ENCODE assay signal across 17 cellular contexts in genomic region chr1:87169250-87169910, GRCh38.
"Had no signal": no experiment of that assay in that cellular context is flagged by ENCODE, and none has a peak within 500 bp of the region (broad histone marks: within the 10 kb centered on the region; RNA-seq: fewer than 3 reads in every experiment).

No MANE protein-coding gene starts in this region.

- H3K9me3 ChIP-seq: colonic mucosa, esophagus squamous epithelium, SJSA1, transverse colon had no signal

- H2AFZ ChIP-seq: parathyroid adenoma had no signal

- H3K27me3 ChIP-seq: cardiac muscle cell, colonic mucosa, SJSA1, transverse colon had no signal

- H3K36me3 ChIP-seq: cardiac muscle cell, colonic mucosa, esophagus squamous epithelium, SJSA1, transverse colon had no signal

- H3K9ac ChIP-seq: parathyroid adenoma had no signal

- ATAC-seq: right cardiac atrium had no signal

- H3K4me3 ChIP-seq: cardiac muscle cell, colonic mucosa, esophagus squamous epithelium, SJSA1, transverse colon had no signal

- DNase-seq: activated CD4-positive, alpha-beta T cell treated with anti-CD3 and anti-CD28 coated beads, Interleukin-2, amount 50 U/mL, for 1 hour; activated CD8-positive, alpha-beta memory T cell treated with anti-CD3 and anti-CD28 coated beads for 24 hours; activated naive CD4-positive, alpha-beta T cell; activated naive CD8-positive, alpha-beta T cell treated with anti-CD3 and anti-CD28 coated beads, Interleukin-2, amount 10 ng/mL, durations not matched to agents 7 days and 5 days; aorta; colonic mucosa; esophagus squamous epithelium; hippocampal formation; kidney; right cardiac atrium; small intestine; stimulated activated CD4-positive, alpha-beta T cell treated with anti-CD3 and anti-CD28 coated beads, Interleukin-4, amount 100 ng/mL, for 24 hours; stimulated activated naive CD4-positive, alpha-beta T cell; transverse colon had no signal

- H3K4me1 ChIP-seq: colonic mucosa, esophagus squamous epithelium, parathyroid adenoma had no signal

- H3K27ac ChIP-seq: cardiac muscle cell, colonic mucosa, esophagus squamous epithelium, parathyroid adenoma, SJSA1, transverse colon had no signal
